27 cellular contexts compared by ENCODE assay signal in the genomic region with DNA sequence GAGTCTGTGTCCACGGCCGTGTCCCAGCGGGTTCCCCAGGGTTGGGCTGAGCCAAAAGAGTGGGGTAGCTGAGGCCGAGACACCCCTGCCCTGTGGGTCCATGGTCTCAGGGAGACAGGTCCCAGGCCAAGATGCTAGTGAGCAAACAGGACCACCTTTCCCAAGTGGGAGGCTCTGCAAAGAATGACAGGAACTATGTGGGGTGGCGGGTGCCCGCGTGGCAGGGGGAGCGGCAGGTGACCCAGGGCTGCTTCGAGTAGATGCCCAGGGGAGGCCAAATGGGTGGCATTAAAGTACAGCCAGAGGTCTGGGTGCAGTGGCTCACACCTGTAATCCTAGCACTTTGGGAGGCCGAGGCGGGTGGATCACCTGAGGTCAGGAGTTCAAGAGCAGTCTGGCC. TPM values are rescaled to one million over a fixed set of nuclear protein-coding genes. Genes with fewer than 3 reads are reported as not detected.
"Had no signal": no experiment of that assay in that cellular context is flagged by ENCODE, and none has a peak within 500 bp of the region (broad histone marks: within the 10 kb centered on the region; RNA-seq: fewer than 3 reads in every experiment).

No MANE protein-coding gene starts in this region.

- ATAC-seq: activated CD4-positive, alpha-beta T cell treated with anti-CD3 and anti-CD28 coated beads for 36 hours; activated CD8-positive, alpha-beta memory T cell treated with anti-CD3 and anti-CD28 coated beads, Interleukin-2, amount 10 ng/mL, durations not matched to agents 7 days and 5 days; activated CD8-positive, alpha-beta T cell treated with anti-CD3 and anti-CD28 coated beads, Interleukin-2, amount 10 ng/mL, durations not matched to agents 7 days and 5 days; activated T-cell treated with anti-CD3 and anti-CD28 coated beads, Interleukin-2, amount 50 U/mL, for 4 hours; activated T-helper 17 cell treated with anti-CD3 and anti-CD28 coated beads, Interleukin-2, amount 50 U/mL, for 72 hours; foreskin keratinocyte; gastrocnemius medialis had no signal

- H3K36me3 ChIP-seq: gastrocnemius medialis had no signal

- H3K4me1 ChIP-seq: foreskin keratinocyte, gastrocnemius medialis had no signal

- H3K9me3 ChIP-seq: esophagus muscularis mucosa, gastrocnemius medialis had no signal

- DNase-seq: activated CD4-positive, alpha-beta memory T cell treated with anti-CD3 and anti-CD28 coated beads for 36 hours; activated CD4-positive, alpha-beta T cell treated with anti-CD3 and anti-CD28 coated beads for 36 hours; activated CD4-positive, alpha-beta T cell treated with anti-CD3 and anti-CD28 coated beads, Interleukin-2, amount 10 ng/mL, durations not matched to agents 24 days and 14 days; activated CD4-positive, CD25-positive, alpha-beta regulatory T cell; activated CD4-positive, CD25-positive, alpha-beta regulatory T cell treated with anti-CD3 and anti-CD28 coated beads, Interleukin-2, amount 50 U/mL, for 72 hours; activated CD8-positive, alpha-beta memory T cell treated with anti-CD3 and anti-CD28 coated beads, Interleukin-2, amount 10 ng/mL, durations not matched to agents 7 days and 5 days; activated CD8-positive, alpha-beta memory T cell treated with anti-CD3 and anti-CD28 coated beads, Interleukin-2, amount 50 U/mL, for 4 hours; activated CD8-positive, alpha-beta T cell treated with anti-CD3 and anti-CD28 coated beads, Interleukin-2, amount 10 ng/mL, durations not matched to agents 7 days and 5 days; activated effector memory CD4-positive, alpha-beta T cell treated with Interleukin-2 at 50 U/mL for 16 hours; activated gamma-delta T cell treated with Interleukin-2 at 50 U/mL for 16 hours; activated naive CD4-positive, alpha-beta T cell treated with anti-CD3 and anti-CD28 coated beads, Interleukin-2, amount 50 U/mL, for 16 hours; activated naive CD4-positive, alpha-beta T cell treated with Interleukin-2 at 50 U/mL for 16 hours; activated T-cell treated with anti-CD3 and anti-CD28 coated beads, Interleukin-2, amount 50 U/mL, for 4 hours; amniotic stem cell; anterior cingulate cortex; brain microvascular endothelial cell; dermis blood vessel endothelial cell; effector CD4-positive, alpha-beta T cell; erythroblast; foreskin keratinocyte; gastrocnemius medialis; T-helper 2 cell had no signal

- H3K27me3 ChIP-seq: brain microvascular endothelial cell, esophagus muscularis mucosa, foreskin keratinocyte, gastrocnemius medialis had no signal

- H3K27ac ChIP-seq: brain microvascular endothelial cell, coronary artery, esophagus muscularis mucosa, foreskin keratinocyte, gastrocnemius medialis had no signal

- H3K4me3 ChIP-seq: coronary artery, esophagus muscularis mucosa, gastrocnemius medialis had no signal

RNA-seq across cellular contexts. Expression of a gene that starts 38.0 kb away (rescaled TPM):
- total RNA-seq: activated CD4-positive, alpha-beta T cell treated with anti-CD3 and anti-CD28 coated beads, Interleukin-2, amount 10 ng/mL, durations not matched to agents 24 days and 14 days; activated CD8-positive, alpha-beta memory T cell treated with anti-CD3 and anti-CD28 coated beads for 36 hours; activated CD8-positive, alpha-beta T cell treated with anti-CD3 and anti-CD28 coated beads, Interleukin-2, amount 10 ng/mL, durations not matched to agents 7 days and 5 days; bronchial epithelial cell; foreskin keratinocyte; gastrocnemius medialis had no signal
- polyA plus RNA-seq: foreskin keratinocyte had no signal
